ENCODE assay signal across 16 cellular contexts in the genomic region with DNA sequence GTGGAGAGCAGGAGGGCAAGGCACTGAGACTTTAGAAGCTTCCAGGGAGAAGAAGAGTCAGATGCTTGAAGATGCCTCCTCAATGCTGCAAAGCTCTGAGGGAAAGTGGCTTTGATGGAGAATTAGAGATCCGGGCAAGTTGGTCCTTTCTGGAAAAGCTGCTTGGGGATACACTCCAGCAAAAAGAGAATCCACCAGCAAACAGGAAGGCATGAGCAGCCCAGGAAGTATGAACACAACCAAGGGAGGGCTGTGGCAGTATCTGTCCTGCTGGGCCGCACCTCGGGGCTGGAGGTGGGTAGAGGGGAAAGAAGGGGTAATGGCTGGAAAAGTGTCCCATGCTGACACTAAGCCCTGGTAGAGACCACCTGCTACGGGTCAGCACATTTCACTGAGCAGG. TPM values are rescaled to one million over a fixed set of nuclear protein-coding genes. Genes with fewer than 3 reads are reported as not detected.
DNase-seq lines count a peak whose midpoint lies in the region; ATAC-seq and TF ChIP-seq lines count a peak whose summit lies in the region.
"Had no signal": no experiment of that assay in that cellular context is flagged by ENCODE, and none has a peak within 500 bp of the region (broad histone marks: within the 10 kb centered on the region; RNA-seq: fewer than 3 reads in every experiment).

No MANE protein-coding gene starts in this region.

- no peak for TF ChIP-seq CTCF in PC-3 (conservative IDR thresholded peaks at IDR 0.05; ENCODE audit: low read depth, low read length)
- no peak for TF ChIP-seq CTCF in osteoblast (IDR thresholded peaks at IDR 0.05; ENCODE audit: extremely low read depth, low read depth, low read length)
- TF ChIP-seq CTCF in OCI-LY7 (conservative IDR thresholded peaks at IDR 0.05; ENCODE audit: low read length), result no peak

- H3K27ac Mint-ChIP-seq in activated CD4-positive, alpha-beta T cell treated with anti-CD3 and anti-CD28 coated beads for 36 hours, result peak overlapping the region; percentile 99

- H3K4me1 ChIP-seq in PC-3 (ENCODE audit: insufficient read depth, low read length) (peaks cover 23% of the 10 kb centered on the region), osteoblast (ENCODE audit: insufficient read depth, low read length) (peaks cover 20% of the 10 kb centered on the region), OCI-LY7 (ENCODE audit: insufficient read depth, low read length, poor library complexity, severe bottlenecking) (peaks cover 7% of the 10 kb centered on the region)

- peaks cover 50% of the 10 kb centered on the region for H3K4me1 Mint-ChIP-seq in activated CD4-positive, alpha-beta T cell treated with anti-CD3 and anti-CD28 coated beads for 36 hours

- H3K27me3 ChIP-seq in PC-3 (ENCODE audit: low read length), result no peaks in the 10 kb centered on the region
- H3K27me3 ChIP-seq in osteoblast (ENCODE audit: insufficient read depth, low read length), result no peaks in the 10 kb centered on the region
- H3K27me3 ChIP-seq: stomach had no signal

- H3K4me2 ChIP-seq in PC-3 (ENCODE audit: low read length) (peak overlapping the region; percentile 87), osteoblast (ENCODE audit: insufficient read depth, low read length) (no peak overlapping the region), OCI-LY7 (ENCODE audit: low read length) (no peak overlapping the region)

- no peaks in the 10 kb centered on the region for H3K9me3 ChIP-seq in PC-3 (ENCODE audit: low read length)
- peaks cover 7% of the 10 kb centered on the region for H3K9me3 ChIP-seq in osteoblast (ENCODE audit: low read depth, low read length)
- no peaks in the 10 kb centered on the region for H3K9me3 ChIP-seq in OCI-LY7 (ENCODE audit: low read length)

- peaks cover 33% of the 10 kb centered on the region for H3K79me2 ChIP-seq in PC-3 (ENCODE audit: low read length)
- H3K79me2 ChIP-seq in osteoblast (ENCODE audit: insufficient read depth, low read length), result peaks cover 28% of the 10 kb centered on the region
- H3K79me2 ChIP-seq in OCI-LY7 (ENCODE audit: insufficient read depth, low read depth, low read length), result no peaks in the 10 kb centered on the region

- BruUV-seq in PC-3 (replicated peaks; lab: Mats Ljungman, UMichigan), result no TSS peak
- no TSS peak for BruUV-seq in OCI-LY7 (replicated peaks; lab: Mats Ljungman, UMichigan)

- POLR2A ChIA-PET in activated CD4-positive, alpha-beta T cell treated with anti-CD3 and anti-CD28 coated beads for 36 hours (lab: Charles Lee), result no interaction called here
- POLR2A ChIA-PET in PC-3 (lab: Charles Lee; ENCODE audit: unreplicated experiment), result no interaction called here
- POLR2A ChIA-PET in OCI-LY7 (lab: Charles Lee), result no interaction called here

- no peak for DNase-seq in activated CD4-positive, alpha-beta T cell treated with anti-CD3 and anti-CD28 coated beads for 36 hours
- no peak for DNase-seq in activated CD4-positive, alpha-beta T cell treated with anti-CD3 and anti-CD28 coated beads for 1 hour
- DNase-seq in PC-3 (no peak), osteoblast (ENCODE audit: insufficient read length, low spot score, missing footprints) (peak; percentile 54), KG1 (lab: John Stamatoyannopoulos, UW) (no peak), OCI-LY7 (ENCODE audit: low spot score) (no peak)
- DNase-seq: foreskin fibroblast, mammary epithelial cell, NCI-H1092 treated with DMSO at 0.1 percent for 48 hours, NCI-H2107, NCI-H510A treated with DMSO at 0.1 percent for 48 hours, SIG-M5, stomach, T1000 had no signal

- H3K36me3 ChIP-seq in PC-3 (ENCODE audit: low read depth, low read length), result no peaks in the 10 kb centered on the region; the same call in none of the 2 replicates
- no peaks in the 10 kb centered on the region for H3K36me3 ChIP-seq in osteoblast (ENCODE audit: insufficient read depth, low read length)
- 0 out of 2 replicates have a peak, but pooled peaks cover 4% of the 10 kb centered on the region for H3K36me3 ChIP-seq in OCI-LY7 (ENCODE audit: insufficient read depth, low read length)

- H2AFZ ChIP-seq in PC-3 (ENCODE audit: low read length) (no peak overlapping the region), osteoblast (ENCODE audit: low read length) (no peak overlapping the region), OCI-LY7 (ENCODE audit: low read length) (no peak overlapping the region)

- peaks cover 3% of the 10 kb centered on the region for H3K9me3 Mint-ChIP-seq in activated CD4-positive, alpha-beta T cell treated with anti-CD3 and anti-CD28 coated beads for 36 hours (ENCODE audit: low read depth)

- intact Hi-C loops in activated CD4-positive, alpha-beta T cell treated with anti-CD3 and anti-CD28 coated beads for 36 hours (cut with DNase I, micrococcal nuclease), result no loop called here
- intact Hi-C loops in PC-3 (cut with micrococcal nuclease) (no loop called here), OCI-LY7 (cut with micrococcal nuclease; ENCODE audit: unreplicated experiment) (no loop called here)

- no peak for ATAC-seq in activated CD4-positive, alpha-beta T cell treated with anti-CD3 and anti-CD28 coated beads for 36 hours
- no peak for ATAC-seq in PC-3
- no peak for ATAC-seq in GM18520 (IDR thresholded peaks at IDR 0.05; ENCODE audit: unreplicated experiment)

- CTCF ChIA-PET in activated CD4-positive, alpha-beta T cell treated with anti-CD3 and anti-CD28 coated beads for 36 hours (lab: Charles Lee), result interaction anchor here (1.5 kb wide), 1 partner anchor 138 kb away, joined by 3 read pairs; no protein-coding TSS in a partner anchor
- CTCF ChIA-PET in PC-3 (lab: Charles Lee) (interaction anchor here (0.6 kb wide), 1 partner anchor 41 kb away, joined by 3 read pairs; no protein-coding TSS in a partner anchor), OCI-LY7 (lab: Charles Lee; ENCODE audit: unreplicated experiment) (no interaction called here)

- no peaks in the 10 kb centered on the region for H3K27me3 Mint-ChIP-seq in activated CD4-positive, alpha-beta T cell treated with anti-CD3 and anti-CD28 coated beads for 36 hours

- H3K27ac ChIP-seq in PC-3 (ENCODE audit: low read length) (peak overlapping the region; percentile 83), cingulate gyrus (ENCODE audit: low read depth, low read length) (peak overlapping the region; percentile 87), osteoblast (ENCODE audit: low read depth, low read length) (peak overlapping the region; percentile 92), OCI-LY7 (ENCODE audit: low read depth, low read length, poor library complexity, severe bottlenecking) (no peak overlapping the region)
- H3K27ac ChIP-seq: stomach had no signal

- H3K4me3 Mint-ChIP-seq in activated CD4-positive, alpha-beta T cell treated with anti-CD3 and anti-CD28 coated beads for 36 hours, result no peak overlapping the region

- H3K36me3 Mint-ChIP-seq in activated CD4-positive, alpha-beta T cell treated with anti-CD3 and anti-CD28 coated beads for 36 hours (ENCODE audit: low read depth), result peaks cover 36% of the 10 kb centered on the region

- H4K20me1 ChIP-seq in PC-3 (ENCODE audit: low read length) (no peaks in the 10 kb centered on the region), osteoblast (ENCODE audit: insufficient read depth, low read length) (no peaks in the 10 kb centered on the region), OCI-LY7 (ENCODE audit: insufficient read depth, low read length) (no peaks in the 10 kb centered on the region)

- H3K9me2 ChIP-seq in PC-3 (replicated peaks; ENCODE audit: low read length), result no peaks in the 10 kb centered on the region
- no peaks in the 10 kb centered on the region for H3K9me2 ChIP-seq in OCI-LY7 (ENCODE audit: insufficient read depth, low read length)

- H3F3A ChIP-seq in PC-3 (ENCODE audit: low read length, unreplicated experiment), result peaks cover 4% of the 10 kb centered on the region

- H3K9ac ChIP-seq in PC-3 (ENCODE audit: low read length), result peak overlapping the region; percentile 62

- H3K4me3 ChIP-seq in PC-3 (ENCODE audit: low read length) (no peak overlapping the region), osteoblast (ENCODE audit: insufficient read depth, low read length) (no peak overlapping the region), OCI-LY7 (ENCODE audit: low read depth, low read length, poor library complexity, severe bottlenecking) (no peak overlapping the region)
- H3K4me3 ChIP-seq: stomach had no signal

RNA-seq across cellular contexts. Expression of gene LMF1, which starts 5.3 kb away (rescaled TPM):
- total RNA-seq in activated CD4-positive, alpha-beta T cell treated with anti-CD3 and anti-CD28 coated beads for 36 hours, result 10 to 100 TPM in 1 of 2 experiments, 1 to 10 TPM in 1; 9.5 to 12.2 TPM
- total RNA-seq in PC-3 (2014; rRNA removed) (12.9 and 13.5 TPM in 2 replicates), osteoblast (25.3 and 35.8 TPM in 2 replicates), OCI-LY7 (2022) (31.4 and 32.8 TPM in 2 replicates)
- total RNA-seq in OCI-LY7 (2014; rRNA removed; shearing (Covaris generic)), result 5.8 and 17.0 TPM in 2 replicates

RNA-seq across cellular contexts. Expression of gene SOX8, which starts 16.1 kb away (rescaled TPM):
- total RNA-seq in activated CD4-positive, alpha-beta T cell treated with anti-CD3 and anti-CD28 coated beads for 36 hours, result 1 to 10 TPM; 1.4 to 1.6 TPM
- 0.47 and 0.92 TPM in 2 replicates for total RNA-seq in PC-3 (2014; rRNA removed)
- total RNA-seq in osteoblast, result under 0.01 TPM in 1 of 2 replicates, not detected in the other
- total RNA-seq in OCI-LY7 (2014; rRNA removed; shearing (Covaris generic)), result 0.82 and 0.85 TPM in 2 replicates
- total RNA-seq in OCI-LY7 (2022), result 2.3 and 2.4 TPM in 2 replicates
